ENCODE assay signal across 14 cellular contexts in the genomic region with DNA sequence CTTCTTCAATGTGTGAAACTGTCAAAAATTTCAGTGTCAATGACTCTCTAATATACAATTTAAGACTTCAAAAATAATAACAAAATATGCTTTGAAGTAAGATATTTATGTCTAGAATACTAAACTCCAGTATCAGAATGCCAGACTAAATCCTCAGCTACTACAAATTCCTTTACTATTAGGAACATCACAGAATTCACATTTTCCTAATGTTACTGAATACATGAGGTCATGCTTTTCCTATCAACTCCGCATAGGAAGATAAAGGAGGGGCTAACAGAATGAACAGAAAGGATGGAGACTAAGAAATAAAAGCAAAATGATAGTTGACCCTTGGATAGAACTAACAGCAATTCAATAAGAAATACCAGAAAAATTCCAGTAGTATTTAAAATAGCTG.
"Had no signal": no experiment of that assay in that cellular context is flagged by ENCODE, and none has a peak within 500 bp of the region (broad histone marks: within the 10 kb centered on the region; RNA-seq: fewer than 3 reads in every experiment).

No MANE protein-coding gene starts in this region.

- H2AFZ ChIP-seq: parathyroid adenoma had no signal

- H3K4me1 ChIP-seq: esophagus squamous epithelium, parathyroid adenoma, psoas muscle had no signal

- H3K27ac ChIP-seq: esophagus squamous epithelium, foreskin keratinocyte, parathyroid adenoma, psoas muscle had no signal

- H3K4me3 ChIP-seq: esophagus squamous epithelium, psoas muscle had no signal

- ATAC-seq: psoas muscle, sciatic nerve had no signal

- FAIRE-seq: colon, small intestine had no signal

- H3K9me3 ChIP-seq: esophagus squamous epithelium, psoas muscle had no signal

- H3K27me3 ChIP-seq: esophagus squamous epithelium, foreskin keratinocyte had no signal

- DNase-seq: cerebellar nuclear complex; esophagus squamous epithelium; immature natural killer cell; naive B cell; occipital lobe; psoas muscle; retina; small intestine; stimulated activated CD4-positive, alpha-beta T cell treated with anti-CD3 and anti-CD28 coated beads, Interleukin-2, amount 100 ng/mL, for 48 hours; stimulated activated naive CD4-positive, alpha-beta T cell treated with Interleukin-2 at 50 U/mL for 16 hours had no signal

- H3K9ac ChIP-seq: parathyroid adenoma had no signal
